ENCODE assay signal across 1 cellular context in genomic region chr4:1804638-1805492, GRCh38.
TF ChIP-seq lines count a peak whose summit lies in the region.

No MANE protein-coding gene starts in this region.

TF ChIP-seq in K562, 482 proteins besides CTCF, POLR2A, EP300 and RAD21:
- TF ChIP-seq LARP7 (IDR thresholded peaks at IDR 0.05), result no peak
- no peak for TF ChIP-seq ZNF551 (CRISPR knock-in tag; IDR thresholded peaks at IDR 0.05)
- TF ChIP-seq NFIC (IDR thresholded peaks at IDR 0.05), result no peak
- TF ChIP-seq TSC22D4 (tag; IDR thresholded peaks at IDR 0.05), result no peak
- TF ChIP-seq RBM25 (IDR thresholded peaks at IDR 0.05; ENCODE audit: low read depth, low read length, severe bottlenecking), result no peak
- TF ChIP-seq ZNF436 (CRISPR knock-in tag; IDR thresholded peaks at IDR 0.05), result peak; percentile 71
- no peak for TF ChIP-seq CHD2 (IDR thresholded peaks at IDR 0.05; ENCODE audit: low read depth, low read length)
- peak; percentile 97 for TF ChIP-seq ZFP36 (IDR thresholded peaks at IDR 0.05; ENCODE audit: low read depth, low read length, partially characterized antibody)
- TF ChIP-seq ZNF121 (CRISPR knock-in tag; conservative IDR thresholded peaks at IDR 0.05), result no peak
- no peak for TF ChIP-seq BCLAF1 (IDR thresholded peaks at IDR 0.05; ENCODE audit: borderline replicate concordance in 1 of 2, control insufficient read depth in 1 of 2, low read depth in 2 of 2, low read length in 1 of 2)
- TF ChIP-seq ZBTB26 (CRISPR knock-in tag; IDR thresholded peaks at IDR 0.05), result no peak
- peak; percentile 54; the same call in 1 of the 2 replicates for TF ChIP-seq PTBP1 (IDR thresholded peaks at IDR 0.05; ENCODE audit: low read depth, low read length)
- TF ChIP-seq KHSRP (IDR thresholded peaks at IDR 0.05), result no peak
- TF ChIP-seq GABPB1 (CRISPR knock-in tag; IDR thresholded peaks at IDR 0.05), result no peak
- no peak for TF ChIP-seq NCOA1 (IDR thresholded peaks at IDR 0.05; ENCODE audit: low read depth)
- no peak for TF ChIP-seq NR2F6 (CRISPR knock-in tag; IDR thresholded peaks at IDR 0.05)
- no peak for TF ChIP-seq DMBX1 (CRISPR knock-in tag; IDR thresholded peaks at IDR 0.05; ENCODE audit: borderline replicate concordance)
- no peak for TF ChIP-seq SP1 (CRISPR knock-in tag; IDR thresholded peaks at IDR 0.05)
- TF ChIP-seq HNRNPK (IDR thresholded peaks at IDR 0.05; ENCODE audit: low read depth, low read length, poor library complexity, severe bottlenecking), result no peak
- TF ChIP-seq RBFOX2 (IDR thresholded peaks at IDR 0.05; ENCODE audit: low read depth, low read length), result peak; percentile 32; the same call in 1 of the 2 replicates
- TF ChIP-seq GATAD2A (IDR thresholded peaks at IDR 0.05), result no peak
- TF ChIP-seq HINFP (tag; conservative IDR thresholded peaks at IDR 0.05; ENCODE audit: low read depth), result no peak
- 0 out of 2 replicates have a peak, but pooled peaks have one; percentile 13 for TF ChIP-seq CBX1 (IDR thresholded peaks at IDR 0.05; ENCODE audit: low read depth)
- TF ChIP-seq CC2D1A (IDR thresholded peaks at IDR 0.05), result no peak
- TF ChIP-seq MTA1 (IDR thresholded peaks at IDR 0.05; ENCODE audit: borderline replicate concordance), result no peak
- 0 out of 2 replicates have a peak, but pooled peaks have one; percentile 33 for TF ChIP-seq POLR2G (IDR thresholded peaks at IDR 0.05; ENCODE audit: low read depth, low read length)
- no peak for TF ChIP-seq ZNF280A (IDR thresholded peaks at IDR 0.05; ENCODE audit: low read depth, partially characterized antibody)
- no peak for TF ChIP-seq GATA2 (CRISPR knock-in tag; IDR thresholded peaks at IDR 0.05)
- no peak for TF ChIP-seq ADNP (tag; IDR thresholded peaks at IDR 0.05)
- TF ChIP-seq FOXO4 (CRISPR knock-in tag; IDR thresholded peaks at IDR 0.05), result no peak
- TF ChIP-seq SMARCA5 (IDR thresholded peaks at IDR 0.05), result 0 out of 2 replicates have a peak, but pooled peaks have one; percentile 48
- TF ChIP-seq SAFB (IDR thresholded peaks at IDR 0.05; ENCODE audit: borderline replicate concordance, low read depth, low read length), result no peak
- peak; percentile 77 for TF ChIP-seq BCOR (IDR thresholded peaks at IDR 0.05)
- TF ChIP-seq CBFA2T3 (IDR thresholded peaks at IDR 0.05), result no peak
- TF ChIP-seq SRSF1 (IDR thresholded peaks at IDR 0.05; ENCODE audit: low read depth, low read length), result no peak
- TF ChIP-seq RBM22 (IDR thresholded peaks at IDR 0.05; ENCODE audit: low read depth, low read length, poor library complexity, severe bottlenecking), result peak; percentile 23
- no peak for TF ChIP-seq CHAMP1 (IDR thresholded peaks at IDR 0.05)
- TF ChIP-seq NFE2L1 (tag; IDR thresholded peaks at IDR 0.05; ENCODE audit: borderline replicate concordance, low read depth), result no peak
- no peak for TF ChIP-seq HNRNPH1 (optimal IDR thresholded peaks at IDR 0.05; ENCODE audit: low read depth, low read length)
